8 cellular contexts compared by ENCODE assay signal in the genomic region with DNA sequence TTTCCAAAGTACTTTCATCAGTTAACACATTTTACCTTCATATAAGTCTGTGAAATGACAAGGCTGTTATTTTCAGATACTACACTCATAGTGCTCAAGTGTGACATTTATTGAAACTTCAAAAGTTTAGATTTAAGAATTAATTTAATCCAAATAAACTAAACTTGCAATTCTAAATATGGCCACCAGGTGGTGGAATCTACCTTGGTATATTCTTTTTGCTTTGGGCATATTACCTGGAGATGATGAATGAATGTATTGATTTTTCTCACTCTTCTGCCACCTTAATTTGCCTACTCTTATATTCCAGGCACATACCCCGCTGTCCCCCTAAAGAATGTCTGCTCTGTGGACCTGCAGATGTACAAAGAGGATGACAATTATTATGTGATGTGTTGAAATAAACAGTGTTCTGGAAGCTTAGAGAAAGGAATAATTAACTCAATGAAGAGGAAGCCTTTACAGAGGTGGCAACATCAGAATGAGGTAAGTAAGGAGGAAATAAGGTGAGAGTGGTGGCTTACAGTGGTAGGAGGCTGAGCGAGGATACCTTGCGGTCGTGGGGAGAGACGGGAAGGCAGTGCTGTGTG.
DNase-seq lines count a peak whose midpoint lies in the region; ATAC-seq and TF ChIP-seq lines count a peak whose summit lies in the region.

No MANE protein-coding gene starts in this region.

- H3K36me3 Mint-ChIP-seq in CD4-positive, alpha-beta T cell (ENCODE audit: low read depth): no peaks in the 10 kb centered on the region

- no peak overlapping the region for H3K27ac ChIP-seq in CD4-positive, alpha-beta T cell (ENCODE audit: low read depth, low read length)

- H3K9me3 ChIP-seq in CD4-positive, alpha-beta T cell (ENCODE audit: control insufficient read depth, low read length): no peaks in the 10 kb centered on the region

- peak; percentile 85 for TF ChIP-seq CTCF in CD4-positive, alpha-beta T cell (IDR thresholded peaks at IDR 0.05)
- TF ChIP-seq CTCF in fibroblast of pulmonary artery (IDR thresholded peaks at IDR 0.05; ENCODE audit: low read length, missing control alignments): peak; percentile 64

- no peak for ATAC-seq in CD4-positive, alpha-beta T cell (ENCODE audit: poor library complexity)
- ATAC-seq in GM21576 (IDR thresholded peaks at IDR 0.05; ENCODE audit: unreplicated experiment): no peak

- POLR2A ChIA-PET in CD4-positive, alpha-beta T cell (lab: Charles Lee): no interaction called here

- H3K27ac Mint-ChIP-seq in CD4-positive, alpha-beta T cell: no peak overlapping the region

- intact Hi-C loops in CD4-positive, alpha-beta T cell (cut with DNase I, micrococcal nuclease): no loop called here

- no peak overlapping the region for H3K4me3 ChIP-seq in fibroblast of pulmonary artery (replicated peaks; ENCODE audit: low read depth, low read length)

- H3K4me1 Mint-ChIP-seq in CD4-positive, alpha-beta T cell (ENCODE audit: low read depth): no peaks in the 10 kb centered on the region

- no peaks in the 10 kb centered on the region for H3K9me3 Mint-ChIP-seq in CD4-positive, alpha-beta T cell

- peaks cover 21% of the 10 kb centered on the region for H3K27me3 Mint-ChIP-seq in CD4-positive, alpha-beta T cell

- H3K4me3 Mint-ChIP-seq in CD4-positive, alpha-beta T cell: no peak overlapping the region

- CTCF ChIA-PET in CD4-positive, alpha-beta T cell (lab: Charles Lee): no interaction called here

- DNase-seq in CD4-positive, alpha-beta T cell: no peak
- peak; percentile 19 for DNase-seq in HS-5 (ENCODE audit: low read depth)
- peak; percentile 47 for DNase-seq in RKO (ENCODE audit: low spot score)
- peak; percentile 64 for DNase-seq in fibroblast of pulmonary artery (ENCODE audit: low read depth)
- peak; percentile 11 for DNase-seq in stromal cell of bone marrow (ENCODE audit: low read depth)
- no peak for DNase-seq in activated naive CD4-positive, alpha-beta T cell treated with Interleukin-2 at 50 U/mL for 16 hours
- DNase-seq in activated CD4-positive, alpha-beta T cell treated with anti-CD3 and anti-CD28 coated beads, Interleukin-2, amount 50 U/mL, for 48 hours: no peak

- no peaks in the 10 kb centered on the region for H3K27me3 ChIP-seq in CD4-positive, alpha-beta T cell (ENCODE audit: control insufficient read depth, insufficient read depth, low read length)

Comparison
In these comparisons a context has a peak if more than half of its experiments do, and no peak if none do; other contexts are left out.
1. DNase-seq: peak in HS-5 (single experiment), RKO (single experiment), fibroblast of pulmonary artery (single experiment) and stromal cell of bone marrow (single experiment); none in CD4-positive, alpha-beta T cell (0 of 10), activated naive CD4-positive, alpha-beta T cell treated with Interleukin-2 at 50 U/mL for 16 hours (single experiment) and activated CD4-positive, alpha-beta T cell treated with anti-CD3 and anti-CD28 coated beads, Interleukin-2, amount 50 U/mL, for 48 hours (0 of 2).